2 cellular contexts compared by ENCODE assay signal in the genomic region with DNA sequence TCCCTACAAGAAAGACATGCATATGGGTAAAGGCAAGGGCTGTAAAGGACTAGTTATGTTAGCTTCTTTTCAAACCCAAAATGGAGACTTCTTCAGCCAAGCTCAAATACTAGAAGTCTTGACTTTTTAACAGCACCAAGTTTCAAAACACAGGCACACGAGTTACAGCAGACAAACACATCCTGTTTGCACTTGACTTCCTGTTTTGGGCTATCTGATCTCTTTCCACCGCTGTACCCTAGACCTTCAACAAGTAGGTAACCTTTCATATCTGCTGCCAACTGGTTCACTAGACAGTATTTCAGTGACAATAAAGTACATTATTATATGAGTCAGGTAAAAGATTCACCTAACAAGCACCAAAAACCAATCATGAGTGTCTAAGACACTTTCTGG.
TF ChIP-seq lines count a peak whose summit lies in the region.

No MANE protein-coding gene starts in this region.

TF ChIP-seq in A549, 52 proteins besides CTCF, POLR2A, EP300 and RAD21 (continued from another document):
- TF ChIP-seq, protein P1, sequence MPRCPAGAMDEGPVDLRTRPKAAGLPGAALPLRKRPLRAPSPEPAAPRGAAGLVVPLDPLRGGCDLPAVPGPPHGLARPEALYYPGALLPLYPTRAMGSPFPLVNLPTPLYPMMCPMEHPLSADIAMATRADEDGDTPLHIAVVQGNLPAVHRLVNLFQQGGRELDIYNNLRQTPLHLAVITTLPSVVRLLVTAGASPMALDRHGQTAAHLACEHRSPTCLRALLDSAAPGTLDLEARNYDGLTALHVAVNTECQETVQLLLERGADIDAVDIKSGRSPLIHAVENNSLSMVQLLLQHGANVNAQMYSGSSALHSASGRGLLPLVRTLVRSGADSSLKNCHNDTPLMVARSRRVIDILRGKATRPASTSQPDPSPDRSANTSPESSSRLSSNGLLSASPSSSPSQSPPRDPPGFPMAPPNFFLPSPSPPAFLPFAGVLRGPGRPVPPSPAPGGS (IDR thresholded peaks at IDR 0.05): no peak
- no peak for TF ChIP-seq BHLHE40 (IDR thresholded peaks at IDR 0.05; ENCODE audit: low read depth, low read length)
- no peak for TF ChIP-seq TP53 (CRISPR knock-in tag; IDR thresholded peaks at IDR 0.05)
- TF ChIP-seq MAFK (IDR thresholded peaks at IDR 0.05; ENCODE audit: partially characterized antibody): no peak
- no peak for TF ChIP-seq FOSL2 (IDR thresholded peaks at IDR 0.05)
- TF ChIP-seq FOSL2 (CRISPR knock-in tag; IDR thresholded peaks at IDR 0.05): no peak
- TF ChIP-seq, protein P2, sequence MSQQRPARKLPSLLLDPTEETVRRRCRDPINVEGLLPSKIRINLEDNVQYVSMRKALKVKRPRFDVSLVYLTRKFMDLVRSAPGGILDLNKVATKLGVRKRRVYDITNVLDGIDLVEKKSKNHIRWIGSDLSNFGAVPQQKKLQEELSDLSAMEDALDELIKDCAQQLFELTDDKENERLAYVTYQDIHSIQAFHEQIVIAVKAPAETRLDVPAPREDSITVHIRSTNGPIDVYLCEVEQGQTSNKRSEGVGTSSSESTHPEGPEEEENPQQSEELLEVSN (IDR thresholded peaks at IDR 0.05; ENCODE audit: borderline replicate concordance, low read depth): no peak
TF ChIP-seq in A549: peak in this region for 0.

TF ChIP-seq in liver, 16 proteins besides CTCF, POLR2A, EP300 and RAD21 (continued from another document):
- TF ChIP-seq, protein P3, sequence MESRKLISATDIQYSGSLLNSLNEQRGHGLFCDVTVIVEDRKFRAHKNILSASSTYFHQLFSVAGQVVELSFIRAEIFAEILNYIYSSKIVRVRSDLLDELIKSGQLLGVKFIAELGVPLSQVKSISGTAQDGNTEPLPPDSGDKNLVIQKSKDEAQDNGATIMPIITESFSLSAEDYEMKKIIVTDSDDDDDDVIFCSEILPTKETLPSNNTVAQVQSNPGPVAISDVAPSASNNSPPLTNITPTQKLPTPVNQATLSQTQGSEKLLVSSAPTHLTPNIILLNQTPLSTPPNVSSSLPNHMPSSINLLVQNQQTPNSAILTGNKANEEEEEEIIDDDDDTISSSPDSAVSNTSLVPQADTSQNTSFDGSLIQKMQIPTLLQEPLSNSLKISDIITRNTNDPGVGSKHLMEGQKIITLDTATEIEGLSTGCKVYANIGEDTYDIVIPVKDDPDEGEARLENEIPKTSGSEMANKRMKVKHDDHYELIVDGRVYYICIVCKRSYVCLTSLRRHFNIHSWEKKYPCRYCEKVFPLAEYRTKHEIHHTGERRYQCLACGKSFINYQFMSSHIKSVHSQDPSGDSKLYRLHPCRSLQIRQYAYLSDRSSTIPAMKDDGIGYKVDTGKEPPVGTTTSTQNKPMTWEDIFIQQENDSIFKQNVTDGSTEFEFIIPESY (IDR thresholded peaks at IDR 0.05): no peak
- peak; percentile 61 for TF ChIP-seq YY1 (IDR thresholded peaks at IDR 0.05)
- peak in 1 of 2 donors; percentile 5 for TF ChIP-seq RXRA (IDR thresholded peaks at IDR 0.05)
- TF ChIP-seq FOXA2 (IDR thresholded peaks at IDR 0.05): peak; percentile 12
- TF ChIP-seq GABPA (IDR thresholded peaks at IDR 0.05 in 1 of 2, conservative IDR thresholded peaks at IDR 0.05 in 1 of 2): peak; percentile 72 to 81
